In the genomic region with DNA sequence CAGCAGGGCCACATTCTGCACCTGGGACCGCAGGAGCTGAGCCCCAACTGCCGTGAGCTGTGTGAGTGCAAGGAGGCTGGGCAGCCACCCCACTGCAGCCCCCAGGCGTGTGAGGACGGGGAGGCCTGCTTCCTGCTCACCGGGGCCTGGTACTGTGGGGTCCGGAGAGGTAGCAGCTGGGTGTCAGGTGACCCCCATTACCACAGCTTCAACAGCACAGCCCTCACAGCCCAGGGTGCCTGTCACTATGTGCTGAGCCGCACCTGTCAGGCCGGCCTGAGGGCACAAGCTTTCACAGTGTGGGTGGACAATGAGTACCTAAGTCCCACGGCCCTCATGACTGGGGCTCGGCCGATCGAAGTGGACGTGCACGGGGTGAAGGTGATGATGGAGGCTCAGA, we compare ENCODE assay signal across 18 cellular contexts. TPM values are rescaled to one million over a fixed set of nuclear protein-coding genes. Genes with fewer than 3 reads are reported as not detected.
A peak's percentile ranks its signal among the peaks of the same experiment; 100 is the strongest.
DNase-seq lines count a peak whose midpoint lies in the region; ATAC-seq and TF ChIP-seq lines count a peak whose summit lies in the region.
"Had no signal": no experiment of that assay in that cellular context is flagged by ENCODE, and none has a peak within 500 bp of the region (broad histone marks: within the 10 kb centered on the region; RNA-seq: fewer than 3 reads in every experiment).

No MANE protein-coding gene starts in this region.

- H3K27ac ChIP-seq in BLaER1 (no peak overlapping the region; the same call in 1 of the 2 replicates), gastroesophageal sphincter (no peak overlapping the region), prostate gland (no peak overlapping the region), SJCRH30 (no peak overlapping the region)
- H3K27ac ChIP-seq: C4-2B had no signal

- H3K4me2 ChIP-seq in BLaER1 = 0 out of 2 replicates have a peak overlapping the region, but pooled peaks have one; percentile 5
- H3K4me2 ChIP-seq: GM23338 had no signal

- H3K36me3 ChIP-seq in BLaER1 = no peaks in the 10 kb centered on the region
- H3K36me3 ChIP-seq in H7 (replicated peaks; ENCODE audit: control insufficient read depth, insufficient read depth, low read length) = no peaks in the 10 kb centered on the region
- H3K36me3 ChIP-seq in gastroesophageal sphincter = no peaks in the 10 kb centered on the region
- H3K36me3 ChIP-seq in prostate gland = no peaks in the 10 kb centered on the region
- H3K36me3 ChIP-seq in SJCRH30 = no peaks in the 10 kb centered on the region

- peak overlapping the region; percentile 43 for H3K27ac Mint-ChIP-seq in neural crest cell (ENCODE audit: unreplicated experiment)
- H3K27ac Mint-ChIP-seq: CD8-positive, alpha-beta T cell; GM23338 had no signal

- intact Hi-C loops in prostate gland (cut with DNase I) = loop anchor here (10.0 kb wide), 1 partner anchor 105 kb away; no protein-coding TSS in a partner anchor

- H3K27me3 ChIP-seq in BLaER1 = no peaks in the 10 kb centered on the region
- no peaks in the 10 kb centered on the region for H3K27me3 ChIP-seq in H7 (ENCODE audit: control insufficient read depth, insufficient read depth, low read length)
- peaks cover 8% of the 10 kb centered on the region for H3K27me3 ChIP-seq in gastroesophageal sphincter
- no peaks in the 10 kb centered on the region for H3K27me3 ChIP-seq in prostate gland (replicated peaks; ENCODE audit: insufficient read depth)
- H3K27me3 ChIP-seq in SJCRH30 = no peaks in the 10 kb centered on the region; the same call in none of the 2 replicates

- H3K36me3 Mint-ChIP-seq in neural crest cell (ENCODE audit: low read depth) = no peaks in the 10 kb centered on the region
- H3K36me3 Mint-ChIP-seq: CD4-positive, CD25-positive, alpha-beta regulatory T cell; CD8-positive, alpha-beta T cell had no signal

- H3K4me3 Mint-ChIP-seq in neural crest cell = no peak overlapping the region
- H3K4me3 Mint-ChIP-seq: CD4-positive, CD25-positive, alpha-beta regulatory T cell; CD8-positive, alpha-beta T cell; GM23338 had no signal

- H3K4me1 Mint-ChIP-seq in neural crest cell = peaks cover 18% of the 10 kb centered on the region
- H3K4me1 Mint-ChIP-seq: CD4-positive, CD25-positive, alpha-beta regulatory T cell had no signal

- TF ChIP-seq POLR2A in gastroesophageal sphincter (IDR thresholded peaks at IDR 0.05) = no peak
- no peak for TF ChIP-seq POLR2A in prostate gland (IDR thresholded peaks at IDR 0.05)

- TF ChIP-seq CTCF in gastroesophageal sphincter (IDR thresholded peaks at IDR 0.05) (no peak), neural crest cell (conservative IDR thresholded peaks at IDR 0.05) (no peak), prostate gland (IDR thresholded peaks at IDR 0.05) (no peak)

- no peak overlapping the region for H3K9ac ChIP-seq in BLaER1

- TF ChIP-seq EP300 in gastroesophageal sphincter (IDR thresholded peaks at IDR 0.05) = no peak

- H4K20me1 ChIP-seq in BLaER1 = no peaks in the 10 kb centered on the region

- H3K9me3 Mint-ChIP-seq in neural crest cell = no peaks in the 10 kb centered on the region
- H3K9me3 Mint-ChIP-seq: CD4-positive, CD25-positive, alpha-beta regulatory T cell; CD8-positive, alpha-beta T cell had no signal

- no peak overlapping the region for H3K4me3 ChIP-seq in BLaER1
- H3K4me3 ChIP-seq in H7 (ENCODE audit: insufficient read depth, low read depth, low read length) = no peak overlapping the region
- no peak overlapping the region for H3K4me3 ChIP-seq in gastroesophageal sphincter
- no peak overlapping the region for H3K4me3 ChIP-seq in prostate gland
- H3K4me3 ChIP-seq in SJCRH30 = no peak overlapping the region
- H3K4me3 ChIP-seq: GM23338 had no signal

- 90% methylated on average over 2 of the region's 14 CpGs; no CpG with 5 or more reads in 1 of the 2 donors for WGBS in gastroesophageal sphincter (ENCODE audit: low coverage in 1 of 2), 2 donors
- 89% methylated on average over 13 of the region's 14 CpGs for WGBS in prostate gland

- H3K9me3 ChIP-seq in BLaER1 (no peaks in the 10 kb centered on the region), gastroesophageal sphincter (no peaks in the 10 kb centered on the region), prostate gland (no peaks in the 10 kb centered on the region), SJCRH30 (replicated peaks) (no peaks in the 10 kb centered on the region)
- H3K9me3 ChIP-seq: Caco-2 had no signal

- peak; percentile 8 for ATAC-seq in gastroesophageal sphincter
- ATAC-seq: CD8-positive, alpha-beta T cell; GM23338 had no signal

- H3K4me1 ChIP-seq in BLaER1 (peaks cover 100% of the 10 kb centered on the region), gastroesophageal sphincter (no peaks in the 10 kb centered on the region), prostate gland (replicated peaks) (no peaks in the 10 kb centered on the region), SJCRH30 (no peaks in the 10 kb centered on the region)

- DNase-seq in H7 (peak; percentile 35), neural crest cell (ENCODE audit: low read depth, low spot score) (no peak), nucleus accumbens (lab: John Stamatoyannopoulos, UW) (no peak), prostate gland (ENCODE audit: low spot score) (no peak), inferior parietal cortex (ENCODE audit: extremely low spot score) (no peak), SJCRH30 (no peak)
- DNase-seq: Caco-2; CD4-positive, CD25-positive, alpha-beta regulatory T cell; CD8-positive, alpha-beta T cell; DMS153; DND-41; HCEC 1CT had no signal

- H3K27me3 Mint-ChIP-seq in neural crest cell (ENCODE audit: low read depth) = no peaks in the 10 kb centered on the region
- H3K27me3 Mint-ChIP-seq: CD4-positive, CD25-positive, alpha-beta regulatory T cell had no signal

RNA-seq across cellular contexts. Expression of a gene that starts 35.8 kb away (rescaled TPM):
- total RNA-seq in H7 (2014; rRNA removed; shearing (Covaris generic)) = not detected in 2 replicates
- total RNA-seq in gastroesophageal sphincter = 10 to 100 TPM in 1 of 4 donors, 1 to 10 TPM in 3; 1.2 to 38.8 (median 4.2) TPM
- total RNA-seq in neural crest cell = 2.5 and 2.8 TPM in 2 replicates
- total RNA-seq in prostate gland = 1,000 to 10,000 TPM in 1 of 2 donors, 100 to 1,000 TPM in 1; 365 to 1,352 TPM
- not detected in 2 replicates for total RNA-seq in SJCRH30 (2014; rRNA removed; shearing (Covaris generic))
- total RNA-seq: A673; CD4-positive, CD25-positive, alpha-beta regulatory T cell; CD8-positive, alpha-beta T cell; GM23338 had no signal

RNA-seq across cellular contexts. Expression of a gene that starts 38.3 kb away (rescaled TPM):
- total RNA-seq in H7 (2014; rRNA removed; shearing (Covaris generic)) = 6.1 and 13.9 TPM in 2 replicates
- total RNA-seq in gastroesophageal sphincter (1 to 10 TPM in 1 of 4 donors, under 1 TPM in 2, not detected in 1; 0.17 to 1.2 (median 0.27) TPM), neural crest cell (0.26 and 0.27 TPM in 2 replicates), prostate gland (10 to 100 TPM; 14.8 to 22.6 TPM)
- not detected in 2 replicates for total RNA-seq in SJCRH30 (2014; rRNA removed; shearing (Covaris generic))
- total RNA-seq: A172; A673; CD4-positive, CD25-positive, alpha-beta regulatory T cell; CD8-positive, alpha-beta T cell had no signal

RNA-seq across cellular contexts. Expression of a gene that starts 49.6 kb away (rescaled TPM):
- 8.1 and 8.9 TPM in 2 replicates for total RNA-seq in H7 (2014; rRNA removed; shearing (Covaris generic))
- total RNA-seq in gastroesophageal sphincter (10 to 100 TPM in 2 of 4 donors, 1 to 10 TPM in 2; 5.3 to 13.2 (median 9.5) TPM), neural crest cell (1.7 and 1.9 TPM in 2 replicates), prostate gland (10 to 100 TPM in 1 of 2 donors, 1 to 10 TPM in 1; 9.7 to 10.6 TPM)
- 1.2 and 2.3 TPM in 2 replicates for total RNA-seq in SJCRH30 (2014; rRNA removed; shearing (Covaris generic))

RNA-seq across cellular contexts. Expression of a gene that starts 55.0 kb away (rescaled TPM):
- total RNA-seq in H7 (2014; rRNA removed; shearing (Covaris generic)) = 2.9 and 10.4 TPM in 2 replicates
- total RNA-seq in gastroesophageal sphincter = 10 to 100 TPM; 24.8 to 47.9 (median 36.2) TPM
- total RNA-seq in neural crest cell = 15.9 and 16.1 TPM in 2 replicates
- 10 to 100 TPM in 1 of 2 donors, 1 to 10 TPM in 1; 9.1 to 16.3 TPM for total RNA-seq in prostate gland
- total RNA-seq in SJCRH30 (2014; rRNA removed; shearing (Covaris generic)) = not detected in 2 replicates
- total RNA-seq: A172, A673 had no signal

RNA-seq across cellular contexts. Expression of a gene that starts 58.8 kb away (rescaled TPM):
- total RNA-seq in H7 (2014; rRNA removed; shearing (Covaris generic)) = 5.0 and 6.1 TPM in 2 replicates
- total RNA-seq in gastroesophageal sphincter = 100 to 1,000 TPM in 1 of 4 donors, 10 to 100 TPM in 3; 42.8 to 140 (median 52.7) TPM
- 4.2 and 6.5 TPM in 2 replicates for total RNA-seq in neural crest cell
- total RNA-seq in prostate gland = 10 to 100 TPM; 15.9 to 30.6 TPM
- not detected in 2 replicates for total RNA-seq in SJCRH30 (2014; rRNA removed; shearing (Covaris generic))
- total RNA-seq: A172, A673, Caco-2 had no signal

Comparison
In these comparisons a context has a peak if more than half of its experiments do, and no peak if none do; other contexts are left out.
1. RNA of a gene that starts 35.8 kb away (total RNA-seq): 365 to 1,352 TPM in prostate gland; 1.2 to 38.8 TPM in gastroesophageal sphincter, 2.5 to 2.8 TPM in neural crest cell, not detected in H7 and not detected in SJCRH30; every median in the first group is over 4 times any median in the second.